In genomic region chr17:55321507-55322064, GRCh38 we compare ENCODE assay signal across 22 cellular contexts. TPM values are rescaled to one million over a fixed set of nuclear protein-coding genes. Genes with fewer than 3 reads are reported as not detected.
A peak's percentile ranks its signal among the peaks of the same experiment; 100 is the strongest.
DNase-seq lines count a peak whose midpoint lies in the region; ATAC-seq and TF ChIP-seq lines count a peak whose summit lies in the region.
"Had no signal": no experiment of that assay in that cellular context is flagged by ENCODE, and none has a peak within 500 bp of the region (broad histone marks: within the 10 kb centered on the region; RNA-seq: fewer than 3 reads in every experiment).

No MANE protein-coding gene starts in this region.

- H3K4me1 Mint-ChIP-seq in activated CD4-positive, alpha-beta memory T cell treated with anti-CD3 and anti-CD28 coated beads for 36 hours (ENCODE audit: low read depth): no peaks in the 10 kb centered on the region
- H3K4me1 Mint-ChIP-seq: CD4-positive, CD25-positive, alpha-beta regulatory T cell; T-cell had no signal

- peak; percentile 51 to 54 for ATAC-seq in right cardiac atrium
- ATAC-seq in upper lobe of right lung: no peak
- ATAC-seq: activated CD4-positive, CD25-positive, alpha-beta regulatory T cell treated with anti-CD3 and anti-CD28 coated beads, Interleukin-2, amount 50 U/mL, for 24 hours; activated CD8-positive, alpha-beta T cell treated with anti-CD3 and anti-CD28 coated beads, Interleukin-2, amount 10 ng/mL, durations not matched to agents 7 days and 5 days; body of pancreas; T-cell had no signal

- no peaks in the 10 kb centered on the region for H3K9me3 Mint-ChIP-seq in activated CD4-positive, alpha-beta memory T cell treated with anti-CD3 and anti-CD28 coated beads for 36 hours
- H3K9me3 Mint-ChIP-seq: CD4-positive, CD25-positive, alpha-beta regulatory T cell; T-cell had no signal

- 29 to 39% methylated on average over 5 of the region's 5 CpGs for WGBS in esophagus, 2 donors
- WGBS in right cardiac atrium: 48% methylated on average over 5 of the region's 5 CpGs

- H3K4me1 ChIP-seq in esophagus (ENCODE audit: control insufficient read depth in 2 of 2, insufficient read depth in 2 of 2, low read length in 1 of 2) (peaks cover under 1 to 15% of the 10 kb centered on the region in 2 donors), right cardiac atrium (ENCODE audit: control insufficient read depth, insufficient read depth, low read length) (no peaks in the 10 kb centered on the region), upper lobe of right lung (no peaks in the 10 kb centered on the region)
- H3K4me1 ChIP-seq: body of pancreas had no signal

- H3K27me3 Mint-ChIP-seq in activated CD4-positive, alpha-beta memory T cell treated with anti-CD3 and anti-CD28 coated beads for 36 hours: peaks cover 1% of the 10 kb centered on the region
- H3K27me3 Mint-ChIP-seq: CD4-positive, CD25-positive, alpha-beta regulatory T cell; progenitor cell of endocrine pancreas had no signal

- no peak for TF ChIP-seq CTCF in upper lobe of right lung (IDR thresholded peaks at IDR 0.05)

- H3K36me3 ChIP-seq in esophagus (ENCODE audit: control insufficient read depth in 2 of 2, insufficient read depth in 2 of 2, low read length in 1 of 2) (no peaks in the 10 kb centered on the region), upper lobe of right lung (peaks cover 22% of the 10 kb centered on the region)
- H3K36me3 ChIP-seq: MG63 had no signal

- no peak overlapping the region for H3K4me3 Mint-ChIP-seq in activated CD4-positive, alpha-beta memory T cell treated with anti-CD3 and anti-CD28 coated beads for 36 hours
- H3K4me3 Mint-ChIP-seq: activated CD8-positive, alpha-beta T cell treated with anti-CD3 and anti-CD28 coated beads, Interleukin-2, amount 10 ng/mL, durations not matched to agents 7 days and 5 days; CD4-positive, CD25-positive, alpha-beta regulatory T cell; T-cell had no signal

- H3K27ac ChIP-seq in esophagus (ENCODE audit: low read depth in 2 of 2, low read length in 1 of 2): peak overlapping the region; percentile 22 to 49
- H3K27ac ChIP-seq in right cardiac atrium (ENCODE audit: low read length): no peak overlapping the region
- H3K27ac ChIP-seq in upper lobe of right lung: no peak overlapping the region
- H3K27ac ChIP-seq: body of pancreas had no signal

- H3K4me3 ChIP-seq in esophagus (ENCODE audit: low read depth in 1 of 2, low read length in 2 of 2) (peak overlapping the region in 1 of 2 donors; percentile 49), right cardiac atrium (ENCODE audit: low read length) (no peak overlapping the region), upper lobe of right lung (peak overlapping the region; percentile 4)
- H3K4me3 ChIP-seq: body of pancreas, MG63 had no signal

- CTCF ChIA-PET in activated CD4-positive, alpha-beta memory T cell treated with anti-CD3 and anti-CD28 coated beads for 36 hours (lab: Charles Lee): no interaction called here

- POLR2A ChIA-PET in activated CD4-positive, alpha-beta memory T cell treated with anti-CD3 and anti-CD28 coated beads for 36 hours (lab: Charles Lee): no interaction called here

- no peak overlapping the region for H3K27ac Mint-ChIP-seq in activated CD4-positive, alpha-beta memory T cell treated with anti-CD3 and anti-CD28 coated beads for 36 hours
- H3K27ac Mint-ChIP-seq: activated CD8-positive, alpha-beta T cell treated with anti-CD3 and anti-CD28 coated beads, Interleukin-2, amount 10 ng/mL, durations not matched to agents 7 days and 5 days; CD4-positive, CD25-positive, alpha-beta regulatory T cell; progenitor cell of endocrine pancreas; T-cell had no signal

- H3K9me3 ChIP-seq in esophagus (ENCODE audit: control insufficient read depth in 2 of 2, insufficient read depth in 1 of 2, low read depth in 1 of 2, low read length in 1 of 2) (peaks cover 0 to 3% of the 10 kb centered on the region in 2 donors), right cardiac atrium (ENCODE audit: control insufficient read depth, low read length) (no peaks in the 10 kb centered on the region), upper lobe of right lung (no peaks in the 10 kb centered on the region)
- H3K9me3 ChIP-seq: body of pancreas, MG63 had no signal

- no peaks in the 10 kb centered on the region for H3K36me3 Mint-ChIP-seq in activated CD4-positive, alpha-beta memory T cell treated with anti-CD3 and anti-CD28 coated beads for 36 hours
- H3K36me3 Mint-ChIP-seq: CD4-positive, CD25-positive, alpha-beta regulatory T cell; T-cell had no signal

- no peaks in the 10 kb centered on the region for H3K27me3 ChIP-seq in esophagus (ENCODE audit: control insufficient read depth in 1 of 2, insufficient read depth in 2 of 2, low read length in 2 of 2)
- no peaks in the 10 kb centered on the region for H3K27me3 ChIP-seq in right cardiac atrium (ENCODE audit: control insufficient read depth, insufficient read depth)
- no peaks in the 10 kb centered on the region for H3K27me3 ChIP-seq in upper lobe of right lung
- H3K27me3 ChIP-seq: body of pancreas, MG63 had no signal

- DNase-seq in NCI-H82 treated with DMSO at 0.1 percent for 48 hours (lab: John Stamatoyannopoulos, UW; ENCODE audit: unreplicated experiment): peak; percentile 65
- DNase-seq in right cardiac atrium: no peak
- no peak for DNase-seq in upper lobe of right lung
- no peak for DNase-seq in HUDEP-2 (lab: John Stamatoyannopoulos, UW; ENCODE audit: unreplicated experiment in 76 of 76)
- DNase-seq in activated CD4-positive, alpha-beta memory T cell treated with anti-CD3 and anti-CD28 coated beads for 36 hours: no peak
- no peak for DNase-seq in glomerular visceral epithelial cell (ENCODE audit: extremely low spot score)
- DNase-seq: activated CD8-positive, alpha-beta T cell treated with anti-CD3 and anti-CD28 coated beads, Interleukin-2, amount 10 ng/mL, durations not matched to agents 7 days and 5 days; activated effector memory CD4-positive, alpha-beta T cell treated with Interleukin-2 at 50 U/mL for 16 hours; activated T-cell treated with anti-CD3 and anti-CD28 coated beads for 4 hours; body of pancreas; CD4-positive, CD25-positive, alpha-beta regulatory T cell; DMS153; effector CD4-positive, alpha-beta T cell; erythroblast; kidney glomerular epithelial cell; MG63; NCI-H2029 treated with DMSO at 0.1 percent for 48 hours; T-cell had no signal

- intact Hi-C loops in right cardiac atrium (cut with DNase I) (no loop called here), upper lobe of right lung (cut with DNase I) (no loop called here)
- intact Hi-C loops in activated CD4-positive, alpha-beta memory T cell treated with anti-CD3 and anti-CD28 coated beads for 36 hours (cut with micrococcal nuclease): no loop called here

RNA-seq across cellular contexts. Expression of gene HLF, which starts 56.8 kb away (rescaled TPM):
- polyA plus RNA-seq in esophagus (10 to 100 TPM in 1 of 2 donors, 1 to 10 TPM in 1; 6.4 to 12.7 TPM), right cardiac atrium (17.0 TPM)
- total RNA-seq in right cardiac atrium (10 to 100 TPM; 35.6 to 56.6 (median 49.7) TPM), upper lobe of right lung (31.8 TPM)
- total RNA-seq in activated CD4-positive, alpha-beta memory T cell treated with anti-CD3 and anti-CD28 coated beads for 36 hours: 1 to 10 TPM; 3.4 to 3.5 TPM
- total RNA-seq: lung microvascular endothelial cell had no signal

Comparison
In these comparisons a context has a peak if more than half of its experiments do, and no peak if none do; other contexts are left out.
1. H3K27ac ChIP-seq: peak in esophagus (2 of 2); none in right cardiac atrium (single experiment) and upper lobe of right lung (single experiment).